ENCODE assay signal across 1 cellular context in the genomic region with DNA sequence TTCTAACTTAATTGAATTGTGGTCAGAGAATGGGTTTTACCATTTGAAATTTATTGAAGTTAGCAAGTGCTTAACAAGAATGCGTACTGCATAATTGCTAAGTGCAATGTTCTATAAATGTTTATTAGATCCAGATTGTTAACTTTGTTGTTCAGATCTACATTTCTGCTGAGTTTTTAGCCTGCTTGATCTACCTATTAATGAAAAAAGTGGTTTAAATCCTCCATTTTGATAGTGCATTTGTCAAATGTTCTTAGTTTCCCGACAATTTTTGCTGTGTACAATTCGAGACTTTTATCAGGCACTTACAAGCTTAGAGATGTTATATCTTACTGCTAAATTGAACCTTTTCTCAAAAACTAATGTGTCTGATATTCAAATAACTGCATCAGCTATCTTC.
TF ChIP-seq lines count a peak whose summit lies in the region.

No MANE protein-coding gene starts in this region.

TF ChIP-seq in GM23338, 12 proteins besides CTCF, POLR2A, EP300 and RAD21 (continued from another document):
- TF ChIP-seq ZNF462 (CRISPR knock-in tag; IDR thresholded peaks at IDR 0.05) (no peak), ZNF114 (CRISPR knock-in tag; IDR thresholded peaks at IDR 0.05) (no peak), EZH2phosphoT487 (IDR thresholded peaks at IDR 0.05; ENCODE audit: unreplicated experiment) (no peak), CREB1 (CRISPR knock-in tag; IDR thresholded peaks at IDR 0.05; ENCODE audit: low read depth) (no peak), EZH2 (IDR thresholded peaks at IDR 0.05; ENCODE audit: low read depth, unreplicated experiment) (no peak), ETS1 (IDR thresholded peaks at IDR 0.05) (no peak)
- TF ChIP-seq, protein P1, sequence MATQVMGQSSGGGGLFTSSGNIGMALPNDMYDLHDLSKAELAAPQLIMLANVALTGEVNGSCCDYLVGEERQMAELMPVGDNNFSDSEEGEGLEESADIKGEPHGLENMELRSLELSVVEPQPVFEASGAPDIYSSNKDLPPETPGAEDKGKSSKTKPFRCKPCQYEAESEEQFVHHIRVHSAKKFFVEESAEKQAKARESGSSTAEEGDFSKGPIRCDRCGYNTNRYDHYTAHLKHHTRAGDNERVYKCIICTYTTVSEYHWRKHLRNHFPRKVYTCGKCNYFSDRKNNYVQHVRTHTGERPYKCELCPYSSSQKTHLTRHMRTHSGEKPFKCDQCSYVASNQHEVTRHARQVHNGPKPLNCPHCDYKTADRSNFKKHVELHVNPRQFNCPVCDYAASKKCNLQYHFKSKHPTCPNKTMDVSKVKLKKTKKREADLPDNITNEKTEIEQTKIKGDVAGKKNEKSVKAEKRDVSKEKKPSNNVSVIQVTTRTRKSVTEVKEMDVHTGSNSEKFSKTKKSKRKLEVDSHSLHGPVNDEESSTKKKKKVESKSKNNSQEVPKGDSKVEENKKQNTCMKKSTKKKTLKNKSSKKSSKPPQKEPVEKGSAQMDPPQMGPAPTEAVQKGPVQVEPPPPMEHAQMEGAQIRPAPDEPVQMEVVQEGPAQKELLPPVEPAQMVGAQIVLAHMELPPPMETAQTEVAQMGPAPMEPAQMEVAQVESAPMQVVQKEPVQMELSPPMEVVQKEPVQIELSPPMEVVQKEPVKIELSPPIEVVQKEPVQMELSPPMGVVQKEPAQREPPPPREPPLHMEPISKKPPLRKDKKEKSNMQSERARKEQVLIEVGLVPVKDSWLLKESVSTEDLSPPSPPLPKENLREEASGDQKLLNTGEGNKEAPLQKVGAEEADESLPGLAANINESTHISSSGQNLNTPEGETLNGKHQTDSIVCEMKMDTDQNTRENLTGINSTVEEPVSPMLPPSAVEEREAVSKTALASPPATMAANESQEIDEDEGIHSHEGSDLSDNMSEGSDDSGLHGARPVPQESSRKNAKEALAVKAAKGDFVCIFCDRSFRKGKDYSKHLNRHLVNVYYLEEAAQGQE (IDR thresholded peaks at IDR 0.05; ENCODE audit: unreplicated experiment): no peak
